ENCODE assay signal across 19 cellular contexts in the genomic region with DNA sequence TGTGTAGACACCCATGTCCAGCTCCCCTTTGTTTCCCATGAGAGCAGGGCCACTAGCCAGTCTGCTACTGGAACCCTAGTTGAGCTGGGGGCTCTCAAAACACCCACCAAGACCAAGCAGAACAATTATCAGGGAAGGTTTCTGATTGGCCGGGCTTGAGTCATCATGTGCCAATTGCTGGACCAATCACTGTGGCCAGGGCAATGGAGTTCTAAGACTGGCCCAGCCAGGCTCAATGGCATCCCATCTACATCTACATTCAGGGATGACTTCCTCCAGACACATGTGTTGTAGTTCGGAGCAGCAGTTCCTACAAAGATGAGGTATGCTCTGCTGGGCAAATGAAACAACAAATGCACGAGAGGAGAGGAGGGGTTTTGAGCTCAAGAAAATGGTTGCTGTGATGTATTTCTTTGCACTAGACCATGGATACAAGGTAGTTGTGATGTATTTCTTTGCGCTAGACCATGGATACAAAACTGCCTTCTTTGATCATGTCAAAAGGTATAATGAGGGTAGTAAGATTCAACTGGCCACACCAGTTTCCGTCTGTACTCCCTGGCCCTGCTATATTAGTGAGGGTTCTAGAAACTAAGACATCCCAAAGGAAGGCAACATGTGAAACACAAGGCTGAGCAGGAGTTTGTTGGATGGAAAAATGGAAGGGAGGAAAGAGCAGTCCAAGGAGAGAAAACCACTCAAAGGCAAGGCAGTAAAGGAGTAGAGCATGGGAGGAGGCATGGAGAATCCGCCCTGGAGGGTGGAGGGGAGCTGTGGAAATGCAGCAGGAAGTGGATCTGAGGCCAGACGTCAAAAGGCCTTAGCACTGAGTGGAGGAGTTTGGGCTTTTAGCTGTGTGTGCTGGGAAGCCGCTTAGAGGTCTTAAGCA. TPM values are rescaled to one million over a fixed set of nuclear protein-coding genes. Genes with fewer than 3 reads are reported as not detected.
DNase-seq lines count a peak whose midpoint lies in the region; ATAC-seq, FAIRE-seq and TF ChIP-seq lines count a peak whose summit lies in the region.
"Had no signal": no experiment of that assay in that cellular context is flagged by ENCODE, and none has a peak within 500 bp of the region (broad histone marks: within the 10 kb centered on the region; RNA-seq: fewer than 3 reads in every experiment).

No MANE protein-coding gene starts in this region.

- ATAC-seq in gastroesophageal sphincter: no peak

- no peak for FAIRE-seq in HTR-8/SVneo (lab: Jason Lieb, UNC)
- FAIRE-seq: A204.1 had no signal

- peak overlapping the region; percentile 92 for H3K4me2 ChIP-seq in OCI-LY3 (ENCODE audit: low read length)
- H3K4me2 ChIP-seq: PC-9 had no signal

- H3K79me2 ChIP-seq in OCI-LY3 (ENCODE audit: low read length): no peaks in the 10 kb centered on the region

- intact Hi-C loops in stomach (cut with DNase I; ENCODE audit: low total_unique reads): no loop called here

- H3K27ac ChIP-seq in CD8-positive, alpha-beta memory T cell (ENCODE audit: low read depth, low read length): peak overlapping the region; percentile 58
- H3K27ac ChIP-seq in OCI-LY3 (ENCODE audit: low read length): peak overlapping the region; percentile 95
- H3K27ac ChIP-seq in gastroesophageal sphincter: peak overlapping the region in 3 of 4 donors; percentile 65 to 86 (median 76)
- peak overlapping the region in 3 of 5 donors; percentile 54 to 69 (median 65) for H3K27ac ChIP-seq in stomach
- no peak overlapping the region for H3K27ac ChIP-seq in endodermal cell (ENCODE audit: low read depth, low read length)
- H3K27ac ChIP-seq: PC-9, SK-N-MC had no signal

- peak overlapping the region; percentile 33; the same call in 1 of the 2 replicates for H3K9ac ChIP-seq in OCI-LY3 (ENCODE audit: low read length)
- no peak overlapping the region for H3K9ac ChIP-seq in endodermal cell (ENCODE audit: extremely low read depth, low read length, poor library complexity, severe bottlenecking)

- H3K4me1 ChIP-seq in CD8-positive, alpha-beta memory T cell (ENCODE audit: insufficient read depth, low read length): no peaks in the 10 kb centered on the region
- H3K4me1 ChIP-seq in OCI-LY3 (ENCODE audit: low read length) (peaks cover 55% of the 10 kb centered on the region), gastroesophageal sphincter (peaks cover 0 to 42% (median 0%) of the 10 kb centered on the region in 3 donors), stomach (peaks cover 0 to 11% (median 0%) of the 10 kb centered on the region in 4 donors), endodermal cell (ENCODE audit: control insufficient read depth, insufficient read depth, low read length) (no peaks in the 10 kb centered on the region)
- H3K4me1 ChIP-seq: HAP-1 had no signal

- peaks cover 10 to 23% of the 10 kb centered on the region in 2 donors for H3K27me3 Mint-ChIP-seq in CD8-positive, alpha-beta memory T cell
- peaks cover 6% of the 10 kb centered on the region for H3K27me3 Mint-ChIP-seq in endodermal cell (ENCODE audit: insufficient read depth)

- TF ChIP-seq CTCF in OCI-LY3 (IDR thresholded peaks at IDR 0.05; ENCODE audit: low read depth, low read length) (no peak), gastroesophageal sphincter (IDR thresholded peaks at IDR 0.05) (no peak), stomach (IDR thresholded peaks at IDR 0.05) (no peak), endodermal cell (conservative IDR thresholded peaks at IDR 0.05) (no peak)

- 78 to 81% methylated on average over 5 to 8 of the region's 8 CpGs for WGBS in gastroesophageal sphincter (ENCODE audit: low coverage in 1 of 2), 2 donors
- 74 to 81% (median 79%) methylated on average over 8 of the region's 8 CpGs for WGBS in stomach, 5 donors
- WGBS in endodermal cell (ENCODE audit: insufficient coverage in 1 of 2, insufficient read length in 1 of 2), 2 experiments: 72 to 86% methylated on average over 5 to 8 of the region's 8 CpGs

- H3K36me3 Mint-ChIP-seq in CD8-positive, alpha-beta memory T cell: peaks cover 0 to 4% (median 0%) of the 10 kb centered on the region in 3 donors
- no peaks in the 10 kb centered on the region for H3K36me3 Mint-ChIP-seq in endodermal cell (ENCODE audit: low read depth)

- H3K4me3 ChIP-seq in CD8-positive, alpha-beta memory T cell (ENCODE audit: low read length): no peak overlapping the region
- H3K4me3 ChIP-seq in OCI-LY3 (ENCODE audit: low read length) (peak overlapping the region; percentile 66; the same call in 1 of the 2 replicates), gastroesophageal sphincter (no peak overlapping the region), stomach (no peak overlapping the region), endodermal cell (ENCODE audit: low read length) (no peak overlapping the region)
- H3K4me3 ChIP-seq: HAP-1, PC-9, SK-N-MC had no signal

- POLR2A ChIA-PET in CD8-positive, alpha-beta memory T cell (lab: Charles Lee): no interaction called here

- no peaks in the 10 kb centered on the region for H3K27me3 ChIP-seq in CD8-positive, alpha-beta memory T cell (ENCODE audit: insufficient read depth, low read length, poor library complexity, severe bottlenecking)
- H3K27me3 ChIP-seq in OCI-LY3 (ENCODE audit: low read depth, low read length) (peaks cover 4% of the 10 kb centered on the region; the same call in 1 of the 2 replicates), gastroesophageal sphincter (no peaks in the 10 kb centered on the region), stomach (peaks cover 0 to 14% (median 0%) of the 10 kb centered on the region in 3 donors), endodermal cell (ENCODE audit: control insufficient read depth, insufficient read depth, low read length, poor library complexity, severe bottlenecking) (no peaks in the 10 kb centered on the region)

- no peak overlapping the region for H2AFZ ChIP-seq in OCI-LY3 (ENCODE audit: low read depth, low read length)
- H2AFZ ChIP-seq: PC-9 had no signal

- no peaks in the 10 kb centered on the region for H3K9me3 ChIP-seq in CD8-positive, alpha-beta memory T cell (ENCODE audit: low read length)
- H3K9me3 ChIP-seq in OCI-LY3 (ENCODE audit: insufficient read depth, low read length) (no peaks in the 10 kb centered on the region), gastroesophageal sphincter (peaks cover 0 to 5% (median 0%) of the 10 kb centered on the region in 3 donors), stomach (peaks cover 0 to 9% (median 5%) of the 10 kb centered on the region in 4 donors), endodermal cell (ENCODE audit: control insufficient read depth, low read length) (no peaks in the 10 kb centered on the region)
- H3K9me3 ChIP-seq: HAP-1 had no signal

- DNase-seq in CD8-positive, alpha-beta memory T cell: no peak
- DNase-seq in stomach (no peak), endodermal cell (no peak), NOMO-1 (lab: John Stamatoyannopoulos, UW; ENCODE audit: unreplicated experiment in 2 of 2) (no peak), HTR-8/SVneo (ENCODE audit: insufficient read length, low spot score) (no peak)
- DNase-seq: DMS79 treated with DMSO at 0.1 percent for 48 hours, Kasumi-1, NCI-H1694, NCI-H446 treated with DMSO at 0.1 percent for 48 hours, NCI-H526 treated with DMSO at 0.1 percent for 48 hours, PC-9, RPMI8226, SHP77 had no signal

- peaks cover 0 to 9% (median 8%) of the 10 kb centered on the region in 3 donors for H3K4me1 Mint-ChIP-seq in CD8-positive, alpha-beta memory T cell
- H3K4me1 Mint-ChIP-seq in endodermal cell: peaks cover 6% of the 10 kb centered on the region

- H3K36me3 ChIP-seq in CD8-positive, alpha-beta memory T cell (ENCODE audit: insufficient read depth, low read length): no peaks in the 10 kb centered on the region
- H3K36me3 ChIP-seq in OCI-LY3 (replicated peaks; ENCODE audit: low read depth, low read length) (no peaks in the 10 kb centered on the region), gastroesophageal sphincter (no peaks in the 10 kb centered on the region), stomach (no peaks in the 10 kb centered on the region), endodermal cell (ENCODE audit: control insufficient read depth, insufficient read depth, low read length) (no peaks in the 10 kb centered on the region)
- H3K36me3 ChIP-seq: HAP-1 had no signal

- peaks cover 0 to 4% (median 0%) of the 10 kb centered on the region in 5 donors for H3K9me3 Mint-ChIP-seq in CD8-positive, alpha-beta memory T cell
- H3K9me3 Mint-ChIP-seq in endodermal cell: no peaks in the 10 kb centered on the region

- TF ChIP-seq POLR2A in gastroesophageal sphincter (IDR thresholded peaks at IDR 0.05): no peak
- no peak for TF ChIP-seq POLR2A in stomach (IDR thresholded peaks at IDR 0.05)

- H3K27ac Mint-ChIP-seq in CD8-positive, alpha-beta memory T cell: peak overlapping the region in 1 of 8 donors; percentile 37
- no peak overlapping the region for H3K27ac Mint-ChIP-seq in endodermal cell

- no peaks in the 10 kb centered on the region for H4K20me1 ChIP-seq in OCI-LY3 (ENCODE audit: insufficient read depth, low read length)

- no peak for TF ChIP-seq EP300 in gastroesophageal sphincter (IDR thresholded peaks at IDR 0.05)
- TF ChIP-seq EP300 in stomach (IDR thresholded peaks at IDR 0.05): no peak

- no peak overlapping the region for H3K4me3 Mint-ChIP-seq in CD8-positive, alpha-beta memory T cell
- no peak overlapping the region for H3K4me3 Mint-ChIP-seq in endodermal cell

- CTCF ChIA-PET in CD8-positive, alpha-beta memory T cell (lab: Charles Lee): no interaction called here

RNA-seq across cellular contexts. Expression of a gene that starts 8.9 kb away (rescaled TPM):
- not detected for total RNA-seq in CD8-positive, alpha-beta memory T cell
- 0.39 TPM for polyA plus RNA-seq in CD8-positive, alpha-beta memory T cell
- total RNA-seq in gastroesophageal sphincter (10 to 100 TPM in 3 of 4 donors, 1 to 10 TPM in 1; 5.0 to 86.1 (median 31.6) TPM), stomach (1 to 10 TPM in 2 of 5 donors, under 1 TPM in 1, not detected in 2; 0.43 to 6.7 (median 2.2) TPM), endodermal cell (1 to 10 TPM in 1 of 2 donors, under 1 TPM in 1; 0.80 to 1.3 TPM)
- 1 to 10 TPM in 1 of 3 donors, under 1 TPM in 1, not detected in 1; 0.25 to 1.4 TPM for polyA plus RNA-seq in stomach
- polyA plus RNA-seq in endodermal cell (2013, experiment 1 of 2): 4.0 TPM
- 2.6 TPM for polyA plus RNA-seq in endodermal cell (2013, experiment 2 of 2)
- total RNA-seq: MCF 10A, PC-9 had no signal
